Comparison of ENCODE assay signal across 8 cellular contexts in the genomic region with DNA sequence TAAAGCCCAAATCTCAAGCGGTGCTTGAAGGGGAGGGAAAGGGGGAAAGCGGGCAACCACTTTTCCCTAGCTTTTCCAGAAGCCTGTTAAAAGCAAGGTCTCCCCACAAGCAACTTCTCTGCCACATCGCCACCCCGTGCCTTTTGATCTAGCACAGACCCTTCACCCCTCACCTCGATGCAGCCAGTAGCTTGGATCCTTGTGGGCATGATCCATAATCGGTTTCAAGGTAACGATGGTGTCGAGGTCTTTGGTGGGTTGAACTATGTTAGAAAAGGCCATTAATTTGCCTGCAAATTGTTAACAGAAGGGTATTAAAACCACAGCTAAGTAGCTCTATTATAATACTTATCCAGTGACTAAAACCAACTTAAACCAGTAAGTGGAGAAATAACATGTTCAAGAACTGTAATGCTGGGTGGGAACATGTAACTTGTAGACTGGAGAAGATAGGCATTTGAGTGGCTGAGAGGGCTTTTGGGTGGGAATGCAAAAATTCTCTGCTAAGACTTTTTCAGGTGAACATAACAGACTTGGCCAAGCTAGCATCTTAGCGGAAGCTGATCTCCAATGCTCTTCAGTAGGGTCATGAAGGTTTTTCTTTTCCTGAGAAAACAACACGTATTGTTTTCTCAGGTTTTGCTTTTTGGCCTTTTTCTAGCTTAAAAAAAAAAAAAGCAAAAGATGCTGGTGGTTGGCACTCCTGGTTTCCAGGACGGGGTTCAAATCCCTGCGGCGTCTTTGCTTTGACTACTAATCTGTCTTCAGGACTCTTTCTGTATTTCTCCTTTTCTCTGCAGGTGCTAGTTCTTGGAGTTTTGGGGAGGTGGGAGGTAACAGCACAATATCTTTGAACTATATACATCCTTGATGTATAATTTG. TPM values are rescaled to one million over a fixed set of nuclear protein-coding genes. Genes with fewer than 3 reads are reported as not detected.
DNase-seq lines count a peak whose midpoint lies in the region; ATAC-seq and TF ChIP-seq lines count a peak whose summit lies in the region.

No MANE protein-coding gene starts in this region.

- H3K27me3 ChIP-seq in WERI-Rb-1 (ENCODE audit: insufficient read depth, low read depth, severe bottlenecking) (no peaks in the 10 kb centered on the region), iPS-15b (ENCODE audit: control insufficient read depth, insufficient read depth, low read length) (no peaks in the 10 kb centered on the region), stomach (no peaks in the 10 kb centered on the region)

- 17 to 27% (median 20%) methylated on average over 13 of the region's 13 CpGs for WGBS in stomach, 5 donors

- H3K27ac ChIP-seq in WERI-Rb-1 (peak overlapping the region; percentile 54), stomach (peak overlapping the region; percentile 70 to 99 (median 99))

- no peaks in the 10 kb centered on the region for H3K9me3 ChIP-seq in WERI-Rb-1 (ENCODE audit: severe bottlenecking)
- no peaks in the 10 kb centered on the region for H3K9me3 ChIP-seq in iPS-15b (ENCODE audit: control insufficient read depth, insufficient read depth, low read length)
- no peaks in the 10 kb centered on the region for H3K9me3 ChIP-seq in stomach

- H3K4me3 ChIP-seq in WERI-Rb-1 (ENCODE audit: low read depth, low read length) (peak overlapping the region; percentile 89), iPS-15b (ENCODE audit: low read depth, low read length) (peak overlapping the region; percentile 91), stomach (peak overlapping the region; percentile 77 to 95 (median 84))

- no peak for TF ChIP-seq EP300 in stomach (IDR thresholded peaks at IDR 0.05)

- TF ChIP-seq CTCF in WERI-Rb-1 (IDR thresholded peaks at IDR 0.05; ENCODE audit: low read depth, low read length) (no peak), stomach (IDR thresholded peaks at IDR 0.05) (no peak)

- ATAC-seq in HG03196 (IDR thresholded peaks at IDR 0.05; ENCODE audit: unreplicated experiment) = no peak

- peaks cover 64% of the 10 kb centered on the region for H3K36me3 ChIP-seq in WERI-Rb-1
- peaks cover 50% of the 10 kb centered on the region for H3K36me3 ChIP-seq in iPS-15b (ENCODE audit: control insufficient read depth, insufficient read depth, low read length)
- H3K36me3 ChIP-seq in stomach = peaks cover 53 to 61% (median 57%) of the 10 kb centered on the region in 4 donors

- H3K9ac ChIP-seq in iPS-15b (ENCODE audit: low read depth, low read length) = peak overlapping the region; percentile 67

- H3K4me1 ChIP-seq in iPS-15b (ENCODE audit: control insufficient read depth, insufficient read depth, low read length) (peaks cover 7% of the 10 kb centered on the region), stomach (peaks cover 32 to 58% (median 53%) of the 10 kb centered on the region in 4 donors)

- peak in 1 of 4 donors; percentile 54 for TF ChIP-seq POLR2A in stomach (IDR thresholded peaks at IDR 0.05)

- peak; percentile 42 for DNase-seq in NCI-H446 treated with DMSO at 0.1 percent for 48 hours (lab: John Stamatoyannopoulos, UW)
- DNase-seq in NCI-H446 (lab: John Stamatoyannopoulos, UW) = no peak
- DNase-seq in WERI-Rb-1 = peak; percentile 26
- no peak for DNase-seq in stomach
- DNase-seq in NCI-H2107 treated with DMSO at 0.1 percent for 48 hours (lab: John Stamatoyannopoulos, UW; ENCODE audit: unreplicated experiment) = no peak
- no peak for DNase-seq in NCI-H1417 (lab: John Stamatoyannopoulos, UW)

- intact Hi-C loops in stomach (cut with DNase I; ENCODE audit: low total_unique reads) = loop anchor here (5.0 kb wide), 1 partner anchor 33 kb away; no protein-coding TSS in a partner anchor

RNA-seq across cellular contexts. Expression of a gene that starts 6.8 kb away (rescaled TPM):
- total RNA-seq in stomach = over 10,000 TPM; 11,517 to 39,496 (median 13,707) TPM
- polyA plus RNA-seq in stomach = 100 to 1,000 TPM; 124 to 296 (median 126) TPM

RNA-seq across cellular contexts. Expression of a gene that starts 19.2 kb away (rescaled TPM):
- 10 to 100 TPM in 4 of 5 donors, 1 to 10 TPM in 1; 3.5 to 89.0 (median 65.2) TPM for total RNA-seq in stomach
- polyA plus RNA-seq in stomach = 10 to 100 TPM; 65.8 to 94.8 (median 86.1) TPM

RNA-seq across cellular contexts. Expression of a gene that starts 52.5 kb away (rescaled TPM):
- total RNA-seq in stomach = 100 to 1,000 TPM in 4 of 5 donors, 10 to 100 TPM in 1; 35.1 to 452 (median 117) TPM
- polyA plus RNA-seq in stomach = 10 to 100 TPM; 26.9 to 58.2 (median 28.7) TPM

Comparison
In these comparisons a context has a peak if more than half of its experiments do, and no peak if none do; other contexts are left out.
1. DNase-seq: peak in NCI-H446 treated with DMSO at 0.1 percent for 48 hours (single experiment) and WERI-Rb-1 (single experiment); none in NCI-H446 (0 of 2), stomach (single experiment), NCI-H2107 treated with DMSO at 0.1 percent for 48 hours (single experiment) and NCI-H1417 (0 of 3).
2. Peak in every context shown above with its lines, with median percentiles within 50 percentile points of each other: H3K4me3 ChIP-seq.